ENCODE assay signal across 16 cellular contexts in genomic region chr2:220930542-220931076, GRCh38.
A peak's percentile ranks its signal among the peaks of the same experiment; 100 is the strongest.
DNase-seq lines count a peak whose midpoint lies in the region; ATAC-seq and TF ChIP-seq lines count a peak whose summit lies in the region.
"Had no signal": no experiment of that assay in that cellular context is flagged by ENCODE, and none has a peak within 500 bp of the region (broad histone marks: within the 10 kb centered on the region; RNA-seq: fewer than 3 reads in every experiment).

No MANE protein-coding gene starts in this region.

- peaks cover 25% of the 10 kb centered on the region for H3K9me3 Mint-ChIP-seq in nephron

- H2AFZ ChIP-seq in fibroblast of lung (ENCODE audit: low read length) = no peak overlapping the region

- no peaks in the 10 kb centered on the region for H4K20me1 ChIP-seq in fibroblast of lung (ENCODE audit: control insufficient read depth, extremely low read depth, insufficient read depth, low read length)

- H3K27ac ChIP-seq in fibroblast of lung (ENCODE audit: insufficient read depth, low read length) = no peak overlapping the region

- H3K4me2 ChIP-seq in fibroblast of lung (ENCODE audit: extremely low read depth, insufficient read depth, low read length) = no peak overlapping the region

- no peak overlapping the region for H3K4me3 Mint-ChIP-seq in nephron
- H3K4me3 Mint-ChIP-seq: B cell; CD4-positive, alpha-beta T cell had no signal

- peaks cover 17% of the 10 kb centered on the region for H3K4me1 Mint-ChIP-seq in nephron
- H3K4me1 Mint-ChIP-seq: B cell had no signal

- peaks cover 14% of the 10 kb centered on the region for H3K9me3 ChIP-seq in adipocyte (ENCODE audit: control insufficient read depth, low read length)
- H3K9me3 ChIP-seq in fibroblast of lung (ENCODE audit: control insufficient read depth, insufficient read depth, low read depth, low read length) = no peaks in the 10 kb centered on the region

- H3K9ac ChIP-seq in adipocyte (ENCODE audit: low read length) (no peak overlapping the region), fibroblast of lung (ENCODE audit: insufficient read depth, low read length) (no peak overlapping the region)

- TF ChIP-seq CTCF in AG09319 (IDR thresholded peaks at IDR 0.05; ENCODE audit: low read depth, low read length) = no peak
- TF ChIP-seq CTCF in fibroblast of lung (conservative IDR thresholded peaks at IDR 0.05 in 1 of 2, IDR thresholded peaks at IDR 0.05 in 1 of 2; ENCODE audit: low read depth in 1 of 2, low read length in 2 of 2) = no peak
- TF ChIP-seq CTCF in nephron (IDR thresholded peaks at IDR 0.05; ENCODE audit: unreplicated experiment in 3 of 3) = no peak

- no peaks in the 10 kb centered on the region for H3K36me3 ChIP-seq in adipocyte (ENCODE audit: control insufficient read depth, insufficient read depth, low read length, severe bottlenecking)
- no peaks in the 10 kb centered on the region for H3K36me3 ChIP-seq in fibroblast of lung (ENCODE audit: control insufficient read depth, insufficient read depth, low read length)

- DNase-seq in AG09319 (ENCODE audit: extremely low read depth, low read depth) (peak; percentile 54), adipocyte (ENCODE audit: low read depth) (peak; percentile 63), fibroblast of lung (ENCODE audit: low read depth in 2 of 2) (peak; percentile 43 to 90), OCI-M2 (lab: John Stamatoyannopoulos, UW; ENCODE audit: unreplicated experiment) (no peak), NCI-H69 (lab: John Stamatoyannopoulos, UW) (no peak), medulla oblongata (ENCODE audit: extremely low spot score) (no peak)
- DNase-seq: 8988T; C1 segment of cervical spinal cord; Calu3; CD4-positive, alpha-beta T cell; DMS 273 treated with DMSO at 0.1 percent for 48 hours had no signal

- peaks cover 20% of the 10 kb centered on the region for H3K36me3 Mint-ChIP-seq in nephron (ENCODE audit: low read depth)

- no peaks in the 10 kb centered on the region for H3K79me2 ChIP-seq in fibroblast of lung (ENCODE audit: control insufficient read depth, insufficient read depth, low read length)

- peaks cover 16% of the 10 kb centered on the region for H3K4me1 ChIP-seq in adipocyte (ENCODE audit: control insufficient read depth, insufficient read depth, low read length)
- H3K4me1 ChIP-seq in fibroblast of lung (ENCODE audit: control insufficient read depth, extremely low read depth, insufficient read depth, low read length) = no peaks in the 10 kb centered on the region

- H3K4me3 ChIP-seq in adipocyte (ENCODE audit: low read length) = no peak overlapping the region
- no peak overlapping the region for H3K4me3 ChIP-seq in fibroblast of lung (replicated peaks in 1 of 4; ENCODE audit: control extremely low read depth in 1 of 4, insufficient read depth in 1 of 4, low read depth in 3 of 4, low read length in 4 of 4)

- peak overlapping the region; percentile 17 to 77 (median 27) for H3K27ac Mint-ChIP-seq in nephron
- H3K27ac Mint-ChIP-seq: B cell; CD4-positive, alpha-beta T cell had no signal

- no peaks in the 10 kb centered on the region for H3K27me3 ChIP-seq in adipocyte (replicated peaks; ENCODE audit: control insufficient read depth, insufficient read depth, low read length)
- H3K27me3 ChIP-seq in fibroblast of lung (ENCODE audit: control insufficient read depth, insufficient read depth, low read length) = no peaks in the 10 kb centered on the region

- H3K27me3 Mint-ChIP-seq in nephron (ENCODE audit: low read depth) = peaks cover 6% of the 10 kb centered on the region
- H3K27me3 Mint-ChIP-seq: B cell; CD4-positive, alpha-beta T cell had no signal

- ATAC-seq in HG02763 (IDR thresholded peaks at IDR 0.05; ENCODE audit: unreplicated experiment) = no peak
- ATAC-seq: HCT116, HepG2 had no signal

Comparison
In these comparisons a context has a peak if more than half of its experiments do, and no peak if none do; other contexts are left out.
1. DNase-seq: peak in AG09319 (single experiment), adipocyte (single experiment) and fibroblast of lung (2 of 2); none in OCI-M2 (single experiment), NCI-H69 (single experiment) and medulla oblongata (single experiment).